ENCODE assay signal across 1 cellular context in genomic region chr5:127260686-127261085, GRCh38.
TF ChIP-seq lines count a peak whose summit lies in the region.

No MANE protein-coding gene starts in this region.

TF ChIP-seq in H1, 55 proteins besides CTCF, POLR2A, EP300 and RAD21:
- TF ChIP-seq MAFK (IDR thresholded peaks at IDR 0.05; ENCODE audit: low read depth, low read length) (no peak), JUN (IDR thresholded peaks at IDR 0.05; ENCODE audit: low read depth, low read length) (no peak), HDAC6 (IDR thresholded peaks at IDR 0.05; ENCODE audit: low read depth, low read length) (no peak), GTF2F1 (IDR thresholded peaks at IDR 0.05; ENCODE audit: borderline replicate concordance, low read depth, low read length) (no peak), RNF2 (IDR thresholded peaks at IDR 0.05; ENCODE audit: borderline replicate concordance, low read depth, low read length, missing control alignments, poor library complexity, severe bottlenecking) (no peak), SRF (IDR thresholded peaks at IDR 0.05; ENCODE audit: low read depth, low read length) (no peak), CBX8 (IDR thresholded peaks at IDR 0.05; ENCODE audit: borderline replicate concordance, low read depth, low read length) (no peak), BCL11A (IDR thresholded peaks at IDR 0.05; ENCODE audit: low read depth in 2 of 2, low read length in 2 of 2) (no peak), BRCA1 (IDR thresholded peaks at IDR 0.05; ENCODE audit: low read depth, low read length) (no peak), GABPA (IDR thresholded peaks at IDR 0.05; ENCODE audit: borderline replicate concordance, insufficient read depth, low read length) (no peak), TAF1 (IDR thresholded peaks at IDR 0.05; ENCODE audit: low read depth, low read length) (no peak)
- TF ChIP-seq, protein P1, sequence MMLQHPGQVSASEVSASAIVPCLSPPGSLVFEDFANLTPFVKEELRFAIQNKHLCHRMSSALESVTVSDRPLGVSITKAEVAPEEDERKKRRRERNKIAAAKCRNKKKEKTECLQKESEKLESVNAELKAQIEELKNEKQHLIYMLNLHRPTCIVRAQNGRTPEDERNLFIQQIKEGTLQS (IDR thresholded peaks at IDR 0.05; ENCODE audit: insufficient read depth, low read depth, low read length) = no peak
- TF ChIP-seq, protein P2, sequence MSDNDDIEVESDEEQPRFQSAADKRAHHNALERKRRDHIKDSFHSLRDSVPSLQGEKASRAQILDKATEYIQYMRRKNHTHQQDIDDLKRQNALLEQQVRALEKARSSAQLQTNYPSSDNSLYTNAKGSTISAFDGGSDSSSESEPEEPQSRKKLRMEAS (IDR thresholded peaks at IDR 0.05) = no peak
